9 cellular contexts compared by ENCODE assay signal in genomic region chr1:67646145-67647035, GRCh38. TPM values are rescaled to one million over a fixed set of nuclear protein-coding genes. Genes with fewer than 3 reads are reported as not detected.
DNase-seq lines count a peak whose midpoint lies in the region; ATAC-seq and TF ChIP-seq lines count a peak whose summit lies in the region.
"Had no signal": no experiment of that assay in that cellular context is flagged by ENCODE, and none has a peak within 500 bp of the region (broad histone marks: within the 10 kb centered on the region; RNA-seq: fewer than 3 reads in every experiment).

No MANE protein-coding gene starts in this region.

- H3K27me3 ChIP-seq in cardiac muscle cell, result no peaks in the 10 kb centered on the region
- H3K27me3 ChIP-seq in thyroid gland, result no peaks in the 10 kb centered on the region

- H3K4me1 ChIP-seq in cardiac muscle cell (ENCODE audit: low read depth) (peaks cover 31% of the 10 kb centered on the region), thyroid gland (peaks cover 9 to 14% of the 10 kb centered on the region in 2 donors)

- peak; percentile 48 for DNase-seq in activated CD4-positive, alpha-beta T cell treated with anti-CD3 and anti-CD28 coated beads, Interleukin-2, amount 10 ng/mL, durations not matched to agents 24 days and 14 days
- no peak for DNase-seq in activated CD4-positive, alpha-beta T cell treated with anti-CD3 and anti-CD28 coated beads, Interleukin-2, amount 10 ng/mL, durations not matched to agents 7 days and 5 days
- DNase-seq in RPMI7951 (ENCODE audit: low read depth), result peak; percentile 96
- peak; percentile 54 to 64 for DNase-seq in cardiac muscle cell (ENCODE audit: low read depth in 1 of 2, low spot score in 1 of 2)
- DNase-seq in thyroid gland, result peak; percentile 20 to 33
- DNase-seq in activated naive CD4-positive, alpha-beta T cell treated with anti-CD3 and anti-CD28 coated beads for 36 hours, result no peak
- no peak for DNase-seq in effector memory CD8-positive, alpha-beta T cell
- DNase-seq: CD4-positive, CD25-positive, alpha-beta regulatory T cell had no signal

- POLR2A ChIA-PET in activated CD4-positive, alpha-beta T cell treated with anti-CD3 and anti-CD28 coated beads, Interleukin-2, amount 10 ng/mL, durations not matched to agents 7 days and 5 days (lab: Charles Lee), result no interaction called here

- no peaks in the 10 kb centered on the region for H3K9me3 Mint-ChIP-seq in activated CD4-positive, alpha-beta T cell treated with anti-CD3 and anti-CD28 coated beads, Interleukin-2, amount 10 ng/mL, durations not matched to agents 24 days and 14 days
- H3K9me3 Mint-ChIP-seq in activated CD4-positive, alpha-beta T cell treated with anti-CD3 and anti-CD28 coated beads, Interleukin-2, amount 10 ng/mL, durations not matched to agents 7 days and 5 days, result no peaks in the 10 kb centered on the region
- H3K9me3 Mint-ChIP-seq in activated naive CD4-positive, alpha-beta T cell treated with anti-CD3 and anti-CD28 coated beads for 36 hours, result no peaks in the 10 kb centered on the region
- H3K9me3 Mint-ChIP-seq in effector memory CD8-positive, alpha-beta T cell, result no peaks in the 10 kb centered on the region
- H3K9me3 Mint-ChIP-seq: CD4-positive, CD25-positive, alpha-beta regulatory T cell had no signal

- ATAC-seq in effector memory CD8-positive, alpha-beta T cell (replicated peaks), result no peak
- ATAC-seq in GM18502 (IDR thresholded peaks at IDR 0.05; ENCODE audit: poor library complexity, unreplicated experiment), result no peak

- no peaks in the 10 kb centered on the region for H3K4me1 Mint-ChIP-seq in activated CD4-positive, alpha-beta T cell treated with anti-CD3 and anti-CD28 coated beads, Interleukin-2, amount 10 ng/mL, durations not matched to agents 24 days and 14 days
- H3K4me1 Mint-ChIP-seq in activated CD4-positive, alpha-beta T cell treated with anti-CD3 and anti-CD28 coated beads, Interleukin-2, amount 10 ng/mL, durations not matched to agents 7 days and 5 days, result no peaks in the 10 kb centered on the region
- no peaks in the 10 kb centered on the region for H3K4me1 Mint-ChIP-seq in activated naive CD4-positive, alpha-beta T cell treated with anti-CD3 and anti-CD28 coated beads for 36 hours (ENCODE audit: low read depth)
- no peaks in the 10 kb centered on the region for H3K4me1 Mint-ChIP-seq in effector memory CD8-positive, alpha-beta T cell (ENCODE audit: low read depth in 2 of 2)
- H3K4me1 Mint-ChIP-seq: CD4-positive, CD25-positive, alpha-beta regulatory T cell had no signal

- CTCF ChIA-PET in activated CD4-positive, alpha-beta T cell treated with anti-CD3 and anti-CD28 coated beads, Interleukin-2, amount 10 ng/mL, durations not matched to agents 7 days and 5 days (lab: Charles Lee), result interaction anchor here (1.1 to 1.3 kb wide), 2 partner anchors 12 to 17 kb away, joined by 3 read pairs; no protein-coding TSS in a partner anchor
- CTCF ChIA-PET in activated naive CD4-positive, alpha-beta T cell treated with anti-CD3 and anti-CD28 coated beads for 36 hours (lab: Charles Lee), result interaction anchor here (0.7 to 1.7 kb wide), 3 partner anchors 11 to 120 kb away, joined by 3 to 5 read pairs (median 4); no protein-coding TSS in a partner anchor

- H3K27me3 Mint-ChIP-seq in activated CD4-positive, alpha-beta T cell treated with anti-CD3 and anti-CD28 coated beads, Interleukin-2, amount 10 ng/mL, durations not matched to agents 24 days and 14 days, result peaks cover 10% of the 10 kb centered on the region
- no peaks in the 10 kb centered on the region for H3K27me3 Mint-ChIP-seq in activated CD4-positive, alpha-beta T cell treated with anti-CD3 and anti-CD28 coated beads, Interleukin-2, amount 10 ng/mL, durations not matched to agents 7 days and 5 days
- no peaks in the 10 kb centered on the region for H3K27me3 Mint-ChIP-seq in activated naive CD4-positive, alpha-beta T cell treated with anti-CD3 and anti-CD28 coated beads for 36 hours (ENCODE audit: low read depth)
- peaks cover 0 to 4% of the 10 kb centered on the region in 2 donors for H3K27me3 Mint-ChIP-seq in effector memory CD8-positive, alpha-beta T cell

- H3K36me3 ChIP-seq in cardiac muscle cell (no peaks in the 10 kb centered on the region), thyroid gland (no peaks in the 10 kb centered on the region)

- H3K9me3 ChIP-seq in cardiac muscle cell (ENCODE audit: low read depth) (no peaks in the 10 kb centered on the region), thyroid gland (no peaks in the 10 kb centered on the region)

- no peak for TF ChIP-seq POLR2A in thyroid gland (IDR thresholded peaks at IDR 0.05)

- 73 to 75% methylated on average over 3 of the region's 3 CpGs for WGBS in thyroid gland, 2 donors

- H3K36me3 Mint-ChIP-seq in activated CD4-positive, alpha-beta T cell treated with anti-CD3 and anti-CD28 coated beads, Interleukin-2, amount 10 ng/mL, durations not matched to agents 24 days and 14 days (ENCODE audit: low read depth), result no peaks in the 10 kb centered on the region
- H3K36me3 Mint-ChIP-seq in activated CD4-positive, alpha-beta T cell treated with anti-CD3 and anti-CD28 coated beads, Interleukin-2, amount 10 ng/mL, durations not matched to agents 7 days and 5 days (ENCODE audit: low read depth), result no peaks in the 10 kb centered on the region
- no peaks in the 10 kb centered on the region for H3K36me3 Mint-ChIP-seq in activated naive CD4-positive, alpha-beta T cell treated with anti-CD3 and anti-CD28 coated beads for 36 hours (ENCODE audit: low read depth)
- no peaks in the 10 kb centered on the region for H3K36me3 Mint-ChIP-seq in effector memory CD8-positive, alpha-beta T cell (ENCODE audit: insufficient read depth)
- H3K36me3 Mint-ChIP-seq: CD4-positive, CD25-positive, alpha-beta regulatory T cell had no signal

- H3K4me3 ChIP-seq in cardiac muscle cell (no peak overlapping the region), thyroid gland (replicated peaks in 1 of 3) (no peak overlapping the region)

- intact Hi-C loops in activated CD4-positive, alpha-beta T cell treated with anti-CD3 and anti-CD28 coated beads, Interleukin-2, amount 10 ng/mL, durations not matched to agents 24 days and 14 days (cut with micrococcal nuclease), result no loop called here
- intact Hi-C loops in thyroid gland (cut with DNase I), result no loop called here
- intact Hi-C loops in activated naive CD4-positive, alpha-beta T cell treated with anti-CD3 and anti-CD28 coated beads for 36 hours (cut with micrococcal nuclease), result no loop called here

- TF ChIP-seq CTCF in cardiac muscle cell (IDR thresholded peaks at IDR 0.05; ENCODE audit: low read depth, low read length) (no peak), thyroid gland (IDR thresholded peaks at IDR 0.05) (no peak)

- H3K4me3 Mint-ChIP-seq in activated CD4-positive, alpha-beta T cell treated with anti-CD3 and anti-CD28 coated beads, Interleukin-2, amount 10 ng/mL, durations not matched to agents 24 days and 14 days, result no peak overlapping the region
- H3K4me3 Mint-ChIP-seq in activated CD4-positive, alpha-beta T cell treated with anti-CD3 and anti-CD28 coated beads, Interleukin-2, amount 10 ng/mL, durations not matched to agents 7 days and 5 days, result no peak overlapping the region
- no peak overlapping the region for H3K4me3 Mint-ChIP-seq in activated naive CD4-positive, alpha-beta T cell treated with anti-CD3 and anti-CD28 coated beads for 36 hours
- no peak overlapping the region for H3K4me3 Mint-ChIP-seq in effector memory CD8-positive, alpha-beta T cell
- H3K4me3 Mint-ChIP-seq: CD4-positive, CD25-positive, alpha-beta regulatory T cell had no signal

- H3K27ac Mint-ChIP-seq in activated CD4-positive, alpha-beta T cell treated with anti-CD3 and anti-CD28 coated beads, Interleukin-2, amount 10 ng/mL, durations not matched to agents 24 days and 14 days, result no peak overlapping the region
- H3K27ac Mint-ChIP-seq in activated CD4-positive, alpha-beta T cell treated with anti-CD3 and anti-CD28 coated beads, Interleukin-2, amount 10 ng/mL, durations not matched to agents 7 days and 5 days, result no peak overlapping the region
- H3K27ac Mint-ChIP-seq in activated naive CD4-positive, alpha-beta T cell treated with anti-CD3 and anti-CD28 coated beads for 36 hours, result no peak overlapping the region
- no peak overlapping the region for H3K27ac Mint-ChIP-seq in effector memory CD8-positive, alpha-beta T cell
- H3K27ac Mint-ChIP-seq: CD4-positive, CD25-positive, alpha-beta regulatory T cell had no signal

- H3K27ac ChIP-seq in cardiac muscle cell, result peak overlapping the region; percentile 76
- peak overlapping the region in 2 of 3 donors; percentile 36 for H3K27ac ChIP-seq in thyroid gland

RNA-seq across cellular contexts. Expression of gene GADD45A, which starts 38.6 kb away (rescaled TPM):
- total RNA-seq in activated CD4-positive, alpha-beta T cell treated with anti-CD3 and anti-CD28 coated beads, Interleukin-2, amount 10 ng/mL, durations not matched to agents 24 days and 14 days, result 33.4 and 36.7 TPM in 2 replicates
- 10 to 100 TPM; 14.2 to 16.6 TPM for total RNA-seq in activated CD4-positive, alpha-beta T cell treated with anti-CD3 and anti-CD28 coated beads, Interleukin-2, amount 10 ng/mL, durations not matched to agents 7 days and 5 days
- total RNA-seq in RPMI7951 (2014; rRNA removed; shearing (Covaris generic)), result 45.8 and 46.0 TPM in 2 replicates
- 73.6 and 84.2 TPM in 2 replicates for total RNA-seq in cardiac muscle cell
- 106 and 112 TPM in 2 replicates for polyA plus RNA-seq in cardiac muscle cell
- 10 to 100 TPM; 27.2 to 95.5 (median 62.9) TPM for total RNA-seq in thyroid gland
- 10 to 100 TPM; 47.0 to 48.3 TPM for total RNA-seq in activated naive CD4-positive, alpha-beta T cell treated with anti-CD3 and anti-CD28 coated beads for 36 hours

Comparison
In these comparisons a context has a peak if more than half of its experiments do, and no peak if none do; other contexts are left out.
1. DNase-seq: peak in activated CD4-positive, alpha-beta T cell treated with anti-CD3 and anti-CD28 coated beads, Interleukin-2, amount 10 ng/mL, durations not matched to agents 24 days and 14 days (single experiment), RPMI7951 (single experiment), cardiac muscle cell (2 of 2) and thyroid gland (2 of 2); none in activated CD4-positive, alpha-beta T cell treated with anti-CD3 and anti-CD28 coated beads, Interleukin-2, amount 10 ng/mL, durations not matched to agents 7 days and 5 days (single experiment), activated naive CD4-positive, alpha-beta T cell treated with anti-CD3 and anti-CD28 coated beads for 36 hours (single experiment) and effector memory CD8-positive, alpha-beta T cell (0 of 3).